ENCODE assay signal across 8 cellular contexts in the genomic region with DNA sequence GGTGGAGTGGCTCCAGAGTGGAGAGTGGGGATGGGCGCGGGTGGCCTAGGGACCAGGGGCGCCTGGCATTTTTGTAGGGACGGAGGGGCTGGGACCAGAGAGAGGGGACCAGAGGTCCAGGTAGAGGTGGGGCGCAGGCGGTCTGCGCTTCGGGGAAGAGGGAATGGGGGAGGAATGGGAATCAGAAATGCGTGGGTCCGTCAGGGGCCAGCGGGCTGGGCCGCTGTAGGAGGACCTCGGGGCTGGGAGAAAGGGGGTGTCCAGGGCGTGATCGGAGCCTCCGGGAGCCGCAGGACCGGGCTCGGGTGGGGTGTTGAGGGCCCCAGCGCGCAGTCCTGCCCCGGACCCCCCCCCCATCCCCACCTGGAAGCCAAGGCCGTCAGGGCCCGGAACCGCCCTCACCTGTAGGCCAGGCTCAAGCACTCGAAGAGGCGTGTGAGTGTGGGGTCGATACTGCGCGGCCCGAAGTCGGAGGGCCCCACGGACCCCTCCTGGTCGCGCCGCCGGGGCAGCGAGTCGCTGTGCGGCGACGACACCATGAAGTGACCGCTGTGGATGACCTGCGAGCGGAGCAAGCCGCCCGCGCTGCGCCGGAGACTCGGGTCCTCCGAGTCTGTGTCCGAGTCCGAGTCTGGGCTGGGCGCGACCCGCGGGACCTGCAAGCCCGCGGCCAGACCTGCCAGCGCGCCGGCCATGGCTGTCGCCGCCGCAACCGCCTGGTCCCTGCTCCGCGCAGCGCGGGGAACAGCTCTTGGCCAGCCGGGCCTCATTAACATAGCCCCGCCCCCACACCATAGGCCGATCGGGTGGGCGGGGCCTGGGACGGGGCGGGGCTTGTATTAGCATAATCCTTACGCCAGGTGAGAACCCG. TPM values are rescaled to one million over a fixed set of nuclear protein-coding genes. Genes with fewer than 3 reads are reported as not detected.
DNase-seq lines count a peak whose midpoint lies in the region; ATAC-seq and TF ChIP-seq lines count a peak whose summit lies in the region.

A gene with protein sequence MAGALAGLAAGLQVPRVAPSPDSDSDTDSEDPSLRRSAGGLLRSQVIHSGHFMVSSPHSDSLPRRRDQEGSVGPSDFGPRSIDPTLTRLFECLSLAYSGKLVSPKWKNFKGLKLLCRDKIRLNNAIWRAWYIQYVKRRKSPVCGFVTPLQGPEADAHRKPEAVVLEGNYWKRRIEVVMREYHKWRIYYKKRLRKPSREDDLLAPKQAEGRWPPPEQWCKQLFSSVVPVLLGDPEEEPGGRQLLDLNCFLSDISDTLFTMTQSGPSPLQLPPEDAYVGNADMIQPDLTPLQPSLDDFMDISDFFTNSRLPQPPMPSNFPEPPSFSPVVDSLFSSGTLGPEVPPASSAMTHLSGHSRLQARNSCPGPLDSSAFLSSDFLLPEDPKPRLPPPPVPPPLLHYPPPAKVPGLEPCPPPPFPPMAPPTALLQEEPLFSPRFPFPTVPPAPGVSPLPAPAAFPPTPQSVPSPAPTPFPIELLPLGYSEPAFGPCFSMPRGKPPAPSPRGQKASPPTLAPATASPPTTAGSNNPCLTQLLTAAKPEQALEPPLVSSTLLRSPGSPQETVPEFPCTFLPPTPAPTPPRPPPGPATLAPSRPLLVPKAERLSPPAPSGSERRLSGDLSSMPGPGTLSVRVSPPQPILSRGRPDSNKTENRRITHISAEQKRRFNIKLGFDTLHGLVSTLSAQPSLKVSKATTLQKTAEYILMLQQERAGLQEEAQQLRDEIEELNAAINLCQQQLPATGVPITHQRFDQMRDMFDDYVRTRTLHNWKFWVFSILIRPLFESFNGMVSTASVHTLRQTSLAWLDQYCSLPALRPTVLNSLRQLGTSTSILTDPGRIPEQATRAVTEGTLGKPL (minus strand): TSS at position 725 of the 871 bp plus-strand sequence. CDS start 30 bp downstream, at position 695.

- no peak within 1 kb of the TSS for H3K27ac Mint-ChIP-seq in activated naive CD8-positive, alpha-beta T cell treated with anti-CD3 and anti-CD28 coated beads for 36 hours

- no peaks in the 10 kb centered on the region for H3K36me3 ChIP-seq in thymus (ENCODE audit: control insufficient read depth, insufficient read depth)

- H3K27ac ChIP-seq in AG04450 (ENCODE audit: low read depth, low read length): no peak within 1 kb of the TSS
- peak within 1 kb of the TSS; percentile 38 for H3K27ac ChIP-seq in thymus (ENCODE audit: low read depth)

- H3K4me1 ChIP-seq in thymus (ENCODE audit: control insufficient read depth, insufficient read depth, low read length): peaks cover 3% of the 10 kb centered on the region

- no peaks in the 10 kb centered on the region for H3K9me3 ChIP-seq in AG04450 (ENCODE audit: control insufficient read depth, insufficient read depth, low read length)
- H3K9me3 ChIP-seq in thymus (ENCODE audit: control insufficient read depth): peaks cover 2% of the 10 kb centered on the region

- peak within 1 kb of the TSS; percentile 25 for H3K4me3 Mint-ChIP-seq in activated naive CD8-positive, alpha-beta T cell treated with anti-CD3 and anti-CD28 coated beads for 36 hours

- CTCF ChIA-PET in AG04450 (lab: Charles Lee): no interaction called here

- H3K9me3 Mint-ChIP-seq in activated naive CD8-positive, alpha-beta T cell treated with anti-CD3 and anti-CD28 coated beads for 36 hours: no peaks in the 10 kb centered on the region

- intact Hi-C loops in Right ventricle myocardium inferior (cut with DNase I): no loop called here

- TF ChIP-seq CTCF in AG04450 (IDR thresholded peaks at IDR 0.05; ENCODE audit: low read depth, low read length) (no peak), omental fat pad (IDR thresholded peaks at IDR 0.05) (no peak)

- H3K27me3 ChIP-seq in AG04450 (ENCODE audit: control insufficient read depth, insufficient read depth, low read length): peaks cover 54% of the 10 kb centered on the region
- H3K27me3 ChIP-seq in thymus (ENCODE audit: control insufficient read depth, insufficient read depth): peaks cover 40% of the 10 kb centered on the region

- H3K36me3 Mint-ChIP-seq in activated naive CD8-positive, alpha-beta T cell treated with anti-CD3 and anti-CD28 coated beads for 36 hours: no peaks in the 10 kb centered on the region

- ATAC-seq in Right ventricle myocardium inferior (peak; percentile 92), omental fat pad (ENCODE audit: low FRiP score) (peak; percentile 78)

- H3K27me3 Mint-ChIP-seq in activated naive CD8-positive, alpha-beta T cell treated with anti-CD3 and anti-CD28 coated beads for 36 hours: peaks cover 67% of the 10 kb centered on the region

- 6% methylated on average over 80 of the region's 80 CpGs for WGBS in thymus

- peaks cover 4% of the 10 kb centered on the region for H3K4me1 Mint-ChIP-seq in activated naive CD8-positive, alpha-beta T cell treated with anti-CD3 and anti-CD28 coated beads for 36 hours

- POLR2A ChIA-PET in AG04450 (lab: Yijun Ruan, JAX): no interaction called here

- DNase-seq in AG04450 (ENCODE audit: low read depth, low spot score) (no peak), HT-29 (ENCODE audit: low spot score) (peak; percentile 96), RPMI7951 (ENCODE audit: low read depth) (peak; percentile 55), Right ventricle myocardium inferior (ENCODE audit: missing footprints) (peak; percentile 88), omental fat pad (ENCODE audit: low spot score) (peak; percentile 77), NOMO-1 treated with dmso at 0.1 percent for 144 hours (lab: John Stamatoyannopoulos, UW; ENCODE audit: unreplicated experiment) (no peak)
- DNase-seq in activated naive CD8-positive, alpha-beta T cell treated with anti-CD3 and anti-CD28 coated beads for 36 hours: peak; percentile 69

- H3K4me3 ChIP-seq in AG04450 (ENCODE audit: low read depth, low read length) (peak within 1 kb of the TSS; percentile 29; the same call in 1 of the 2 replicates), thymus (ENCODE audit: low read length) (peak within 1 kb of the TSS; percentile 32)

RNA-seq across cellular contexts. Expression of the gene that starts here (rescaled TPM):
- not detected in 2 replicates for polyA plus RNA-seq in AG04450 (2011; rRNA removed)
- polyA minus RNA-seq in AG04450 (2011; rRNA and poly(A)+ RNA removed): not detected in 2 replicates
- 0.53 and 5.1 TPM in 2 replicates for total RNA-seq in HT-29 (2014; rRNA removed; shearing (Covaris generic))
- not detected in 2 replicates for total RNA-seq in RPMI7951 (2014; rRNA removed; shearing (Covaris generic))
- not detected for total RNA-seq in activated naive CD8-positive, alpha-beta T cell treated with anti-CD3 and anti-CD28 coated beads for 36 hours
- total RNA-seq in Right ventricle myocardium inferior: 6.4 TPM
- 100 to 1,000 TPM in 1 of 4 donors, 10 to 100 TPM in 3; 37.3 to 217 (median 54.5) TPM for total RNA-seq in omental fat pad
- polyA plus RNA-seq in thymus: 25.3 TPM

Comparison
In these comparisons a context has a peak if more than half of its experiments do, and no peak if none do; other contexts are left out.
1. RNA of the gene that starts here (polyA plus RNA-seq): 25.3 TPM in thymus (single experiment); not detected in AG04450; every median in the first group is over 10 times any median in the second.
2. Peak in DNase-seq in RPMI7951; RNA of the gene not detected or under 1 TPM.
3. Peak in DNase-seq in activated naive CD8-positive, alpha-beta T cell treated with anti-CD3 and anti-CD28 coated beads for 36 hours; RNA of the gene not detected or under 1 TPM.
4. DNase-seq: peak in HT-29 (single experiment), Right ventricle myocardium inferior (single experiment) and omental fat pad (single experiment); none in AG04450 (single experiment) and NOMO-1 treated with dmso at 0.1 percent for 144 hours (single experiment).